Comparison of ENCODE assay signal across 9 cellular contexts in genomic region chr12:108306014-108306501, GRCh38. TPM values are rescaled to one million over a fixed set of nuclear protein-coding genes. Genes with fewer than 3 reads are reported as not detected.
DNase-seq lines count a peak whose midpoint lies in the region; TF ChIP-seq lines count a peak whose summit lies in the region.
"Had no signal": no experiment of that assay in that cellular context is flagged by ENCODE, and none has a peak within 500 bp of the region (broad histone marks: within the 10 kb centered on the region; RNA-seq: fewer than 3 reads in every experiment).

No MANE protein-coding gene starts in this region.

- TF ChIP-seq RAD21 in liver (IDR thresholded peaks at IDR 0.05), result no peak

- H3K36me3 ChIP-seq in liver (ENCODE audit: control insufficient read depth in 4 of 4, insufficient read depth in 3 of 4, low read depth in 1 of 4, low read length in 3 of 4) (no peaks in the 10 kb centered on the region), testis (ENCODE audit: low read depth, missing control alignments) (no peaks in the 10 kb centered on the region)

- H3K4me1 ChIP-seq in liver (ENCODE audit: control insufficient read depth in 4 of 4, insufficient read depth in 4 of 4, low read length in 3 of 4), result peaks cover 0 to 14% (median 2%) of the 10 kb centered on the region in 4 donors
- H3K4me1 ChIP-seq in testis, result peaks cover 50% of the 10 kb centered on the region

- TF ChIP-seq CTCF in liver (IDR thresholded peaks at IDR 0.05; ENCODE audit: low read depth, low read length, missing input control), result no peak
- no peak for TF ChIP-seq CTCF in testis (IDR thresholded peaks at IDR 0.05)

- H3K9ac ChIP-seq in liver (ENCODE audit: low read depth in 1 of 2, low read length in 2 of 2), result no peak overlapping the region

- H3K27me3 ChIP-seq in liver (ENCODE audit: control insufficient read depth in 4 of 4, insufficient read depth in 4 of 4, low read length in 3 of 4) (no peaks in the 10 kb centered on the region), testis (no peaks in the 10 kb centered on the region)

- no peak for TF ChIP-seq POLR2A in testis (IDR thresholded peaks at IDR 0.05)

- H3K4me3 ChIP-seq in liver (ENCODE audit: low read depth in 1 of 3, low read length in 3 of 3) (no peak overlapping the region), testis (no peak overlapping the region)

- DNase-seq in LHCN-M2 (ENCODE audit: low read depth), result peak; percentile 96
- DNase-seq in caudate nucleus (lab: John Stamatoyannopoulos, UW), result no peak
- no peak for DNase-seq in testis
- DNase-seq in stimulated activated CD8-positive, alpha-beta memory T cell treated with anti-CD3 and anti-CD28 coated beads, Interleukin-4, amount 100 ng/mL, for 48 hours, result no peak
- no peak for DNase-seq in stimulated activated CD4-positive, alpha-beta T cell treated with anti-CD3 and anti-CD28 coated beads, Interleukin-1b, Interleukin-23, amount 100 ng/mL, for 48 hours
- no peak for DNase-seq in NCI-H446 (lab: John Stamatoyannopoulos, UW)
- no peak for DNase-seq in NCI-H510A treated with DMSO at 0.1 percent for 48 hours (lab: John Stamatoyannopoulos, UW)
- DNase-seq: effector CD4-positive, alpha-beta T cell had no signal

- 21% methylated on average over 10 of the region's 10 CpGs for WGBS in liver
- 44 to 48% methylated on average over 10 of the region's 10 CpGs for WGBS in testis, 2 donors

- H3K27ac ChIP-seq in caudate nucleus (ENCODE audit: low read depth, low read length) (peak overlapping the region; percentile 11), liver (ENCODE audit: low read depth in 1 of 2, low read length in 2 of 2) (peak overlapping the region; percentile 52 to 61), testis (peak overlapping the region; percentile 58 to 88)

- intact Hi-C loops in testis (cut with DNase I; ENCODE audit: low total_unique reads), result no loop called here

- no peaks in the 10 kb centered on the region for H3K9me3 ChIP-seq in liver (ENCODE audit: control insufficient read depth in 4 of 4, low read length in 3 of 4)
- no peaks in the 10 kb centered on the region for H3K9me3 ChIP-seq in testis

TF ChIP-seq in liver, 16 proteins besides CTCF, POLR2A, EP300 and RAD21:
- TF ChIP-seq NR2F2 (IDR thresholded peaks at IDR 0.05) (peak; percentile 99), FOXA2 (IDR thresholded peaks at IDR 0.05) (no peak)

RNA-seq across cellular contexts. Expression of gene CMKLR1, which starts 33.1 kb away (rescaled TPM):
- total RNA-seq in LHCN-M2 (2014; rRNA removed), result 15.4 and 17.1 TPM in 2 replicates
- polyA plus RNA-seq in LHCN-M2 (2012), result 8.9 TPM
- 10 to 100 TPM in 1 of 2 donors, 1 to 10 TPM in 1; 7.4 to 13.7 TPM for total RNA-seq in liver
- 1 to 10 TPM in 1 of 2 donors, under 1 TPM in 1; 0.67 to 4.2 TPM for polyA plus RNA-seq in liver
- total RNA-seq in testis, result 1 to 10 TPM; 2.4 to 4.8 TPM
- polyA plus RNA-seq in testis (ENCODE audit: insufficient read depth, low read depth, low replicate concordance), result 9.5 TPM

Comparison
In these comparisons a context has a peak if more than half of its experiments do, and no peak if none do; other contexts are left out.
1. H3K27ac ChIP-seq: peak in every context shown above with its lines; median percentile 73 in testis; 56 in liver; 11 in caudate nucleus.